ENCODE assay signal across 16 cellular contexts in the genomic region with DNA sequence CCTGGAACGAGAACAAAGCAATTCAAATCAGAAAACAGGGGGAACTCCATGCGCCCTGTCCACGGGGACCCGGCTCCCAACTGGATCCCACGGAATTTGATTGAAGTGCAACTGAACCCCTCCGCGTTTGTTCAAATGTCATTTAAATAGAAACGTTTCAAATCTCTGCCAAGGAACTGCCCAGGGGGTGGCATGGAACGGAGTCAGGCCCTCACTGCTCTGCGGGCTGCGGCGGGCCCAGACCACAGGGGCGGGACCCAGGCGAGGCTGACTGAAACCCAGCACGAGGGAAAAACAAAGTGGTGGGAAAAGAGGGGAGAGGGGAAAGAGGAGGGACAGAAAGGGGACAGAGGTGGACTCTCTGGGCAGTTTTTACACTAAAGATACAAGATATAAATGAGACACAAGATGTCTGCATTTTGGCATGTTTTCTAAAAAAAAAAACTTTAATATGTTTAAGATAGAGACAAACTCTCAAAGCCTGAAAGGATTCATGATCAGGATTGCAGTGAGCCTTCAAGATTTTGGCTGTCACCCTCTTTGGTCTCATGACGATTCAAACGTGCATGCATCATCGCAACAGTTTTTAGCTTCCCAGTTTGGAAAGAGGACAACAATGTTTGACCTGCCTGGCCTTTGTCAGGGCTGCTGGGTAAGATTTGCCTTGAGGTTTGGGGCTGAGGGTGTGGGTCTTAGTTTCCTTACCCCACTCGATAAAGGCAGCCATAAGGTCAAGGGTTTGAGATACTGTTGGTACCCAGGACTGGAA.
DNase-seq lines count a peak whose midpoint lies in the region; ATAC-seq and TF ChIP-seq lines count a peak whose summit lies in the region.
"Had no signal": no experiment of that assay in that cellular context is flagged by ENCODE, and none has a peak within 500 bp of the region (broad histone marks: within the 10 kb centered on the region; RNA-seq: fewer than 3 reads in every experiment).

No MANE protein-coding gene starts in this region.

- H3K4me3 ChIP-seq in heart left ventricle (no peak overlapping the region), smooth muscle cell (no peak overlapping the region)
- H3K4me3 ChIP-seq: BLaER1 treated with 17β-estradiol and CSF1 and Interleukin-3, amounts not matched to agents 10 nM and 100 nM had no signal

- no peaks in the 10 kb centered on the region for H3F3A ChIP-seq in smooth muscle cell (ENCODE audit: low read depth)

- no peak for TF ChIP-seq CTCF in heart left ventricle (IDR thresholded peaks at IDR 0.05)
- no peak for TF ChIP-seq CTCF in smooth muscle cell (IDR thresholded peaks at IDR 0.05; ENCODE audit: borderline replicate concordance, insufficient read depth, poor library complexity, severe bottlenecking)

- WGBS in heart left ventricle, 4 donors: 44 to 52% (median 47%) methylated on average over 19 of the region's 19 CpGs
- WGBS in smooth muscle cell (ENCODE audit: low lambda C conversion rate): 73% methylated on average over 17 of the region's 19 CpGs

- H3K4me2 ChIP-seq in smooth muscle cell: peak overlapping the region; percentile 6
- H3K4me2 ChIP-seq: BLaER1 treated with 17β-estradiol and CSF1 and Interleukin-3, amounts not matched to agents 10 nM and 100 nM had no signal

- H3K4me1 ChIP-seq in heart left ventricle (no peaks in the 10 kb centered on the region), smooth muscle cell (ENCODE audit: low read depth) (no peaks in the 10 kb centered on the region)
- H3K4me1 ChIP-seq: BLaER1 treated with 17β-estradiol and CSF1 and Interleukin-3, amounts not matched to agents 10 nM and 100 nM had no signal

- H3K27me3 ChIP-seq in heart left ventricle (peaks cover 0 to 6% (median 0%) of the 10 kb centered on the region in 9 donors), smooth muscle cell (ENCODE audit: low read depth) (no peaks in the 10 kb centered on the region)
- H3K27me3 ChIP-seq: BLaER1 treated with 17β-estradiol and CSF1 and Interleukin-3, amounts not matched to agents 10 nM and 100 nM had no signal

- H3K9me3 ChIP-seq in heart left ventricle: peaks cover 0 to 19% (median 0%) of the 10 kb centered on the region in 12 donors
- no peaks in the 10 kb centered on the region for H3K9me3 ChIP-seq in smooth muscle cell (replicated peaks; ENCODE audit: low read depth)

- DNase-seq in Right ventricle myocardium inferior (ENCODE audit: missing footprints) (no peak), heart left ventricle (no peak), left kidney (ENCODE audit: low read depth, low spot score) (peak; percentile 21), smooth muscle cell (lab: John Stamatoyannopoulos, UW; ENCODE audit: unreplicated experiment) (no peak), 8988T (no peak), NOMO-1 (lab: John Stamatoyannopoulos, UW; ENCODE audit: unreplicated experiment in 2 of 2) (no peak), HPDE6-E6E7 (ENCODE audit: extremely low spot score) (no peak)
- DNase-seq: H9, MV-4-11, NCI-H1417 treated with DMSO at 0.1 percent for 48 hours, NCI-H2029, NCI-H2171 treated with DMSO at 0.1 percent for 48 hours, NCI-H510A, SIG-M5 had no signal

- H3K79me2 ChIP-seq in smooth muscle cell (ENCODE audit: low read depth): no peaks in the 10 kb centered on the region

- H2AFZ ChIP-seq in smooth muscle cell (ENCODE audit: low read depth): no peak overlapping the region

- H3K36me3 ChIP-seq in heart left ventricle (no peaks in the 10 kb centered on the region), smooth muscle cell (ENCODE audit: low read depth) (no peaks in the 10 kb centered on the region)
- H3K36me3 ChIP-seq: BLaER1 treated with 17β-estradiol and CSF1 and Interleukin-3, amounts not matched to agents 10 nM and 100 nM had no signal

- TF ChIP-seq POLR2A in heart left ventricle (IDR thresholded peaks at IDR 0.05): no peak

- no peak overlapping the region for H3K9ac ChIP-seq in smooth muscle cell (ENCODE audit: low read depth)
- H3K9ac ChIP-seq: BLaER1 treated with 17β-estradiol and CSF1 and Interleukin-3, amounts not matched to agents 10 nM and 100 nM had no signal

- H4K20me1 ChIP-seq in smooth muscle cell (ENCODE audit: low read depth): no peaks in the 10 kb centered on the region
- H4K20me1 ChIP-seq: BLaER1 treated with 17β-estradiol and CSF1 and Interleukin-3, amounts not matched to agents 10 nM and 100 nM had no signal

- no peak overlapping the region for H3K27ac ChIP-seq in heart left ventricle
- H3K27ac ChIP-seq in smooth muscle cell (ENCODE audit: low read depth): no peak overlapping the region
- H3K27ac ChIP-seq: BLaER1 treated with 17β-estradiol and CSF1 and Interleukin-3, amounts not matched to agents 10 nM and 100 nM had no signal

- ATAC-seq in Right ventricle myocardium inferior (peak; percentile 13), heart left ventricle (no peak), HG02870 (IDR thresholded peaks at IDR 0.05; ENCODE audit: unreplicated experiment) (no peak)

- intact Hi-C loops in Right ventricle myocardium inferior (cut with DNase I): no loop called here
- intact Hi-C loops in heart left ventricle (cut with DNase I): no loop called here
